8 cellular contexts compared by ENCODE assay signal in genomic region chr19:50658438-50659317, GRCh38. TPM values are rescaled to one million over a fixed set of nuclear protein-coding genes. Genes with fewer than 3 reads are reported as not detected.
DNase-seq lines count a peak whose midpoint lies in the region; ATAC-seq and TF ChIP-seq lines count a peak whose summit lies in the region.

No MANE protein-coding gene starts in this region.

- WGBS in lower leg skin, 2 donors = 1 to 3% methylated on average over 35 to 47 of the region's 67 CpGs

- no peak for TF ChIP-seq POLR2A in lower leg skin (IDR thresholded peaks at IDR 0.05)

- H3K36me3 ChIP-seq in colonic mucosa = no peaks in the 10 kb centered on the region

- no peak for ATAC-seq in HG02623 (IDR thresholded peaks at IDR 0.05; ENCODE audit: unreplicated experiment)

- H3K27me3 ChIP-seq in colonic mucosa = peaks cover 7% of the 10 kb centered on the region

- H3K9me3 ChIP-seq in colonic mucosa = no peaks in the 10 kb centered on the region

- H3K4me1 ChIP-seq in colonic mucosa = no peaks in the 10 kb centered on the region

- peak overlapping the region; percentile 27 for H3K4me3 ChIP-seq in WI38 (ENCODE audit: low read depth, low read length)
- no peak overlapping the region for H3K4me3 ChIP-seq in colonic mucosa
- no peak overlapping the region for H3K4me3 ChIP-seq in lower leg skin (ENCODE audit: low read depth, poor library complexity, severe bottlenecking)

- intact Hi-C loops in colonic mucosa (cut with DNase I) (no loop called here), lower leg skin (cut with DNase I; ENCODE audit: low total_unique reads) (no loop called here)

- DNase-seq in CD1c-positive myeloid dendritic cell (ENCODE audit: extremely low spot score) (peak; percentile 47), Kasumi-1 (lab: John Stamatoyannopoulos, UW) (peak; percentile 78 to 86), colonic mucosa (peak; percentile 49), lower leg skin (ENCODE audit: low spot score in 2 of 2) (peak; percentile 19 to 87), HuH-7 (ENCODE audit: low spot score) (no peak)
- peak; percentile 30 for DNase-seq in stimulated activated CD8-positive, alpha-beta memory T cell treated with anti-CD3 and anti-CD28 coated beads, Interleukin-12 subunit alpha, Interleukin-12 subunit beta, amount 100 ng/mL, for 1 hour (ENCODE audit: low read depth)

- H3K9ac ChIP-seq in colonic mucosa (ENCODE audit: low read depth in 2 of 2, low read length in 2 of 2) = no peak overlapping the region

- no peak for TF ChIP-seq CTCF in WI38 (IDR thresholded peaks at IDR 0.05; ENCODE audit: low read depth, low read length)
- TF ChIP-seq CTCF in colonic mucosa (IDR thresholded peaks at IDR 0.05) = no peak
- no peak for TF ChIP-seq CTCF in lower leg skin (IDR thresholded peaks at IDR 0.05)

- no peak overlapping the region for H3K27ac ChIP-seq in colonic mucosa

RNA-seq across cellular contexts. Expression of gene C19orf81, which starts 9.4 kb away (rescaled TPM):
- total RNA-seq in colonic mucosa (not detected), lower leg skin (1 to 10 TPM in 1 of 4 donors, under 1 TPM in 1, not detected in 2; 0.91 to 1.4 TPM)

RNA-seq across cellular contexts. Expression of gene SYT3, which starts 19.0 kb away (rescaled TPM):
- total RNA-seq in colonic mucosa (under 1 TPM in 1 of 2 donors, not detected in 1; 0.13 TPM), lower leg skin (under 1 TPM in 3 of 4 donors, not detected in 1; 0.29 to 0.49 (median 0.42) TPM)
